Comparison of ENCODE assay signal across 26 cellular contexts in genomic region chr4:167989815-167990214, GRCh38.
DNase-seq lines count a peak whose midpoint lies in the region; ATAC-seq, FAIRE-seq and TF ChIP-seq lines count a peak whose summit lies in the region.
"Had no signal": no experiment of that assay in that cellular context is flagged by ENCODE, and none has a peak within 500 bp of the region (broad histone marks: within the 10 kb centered on the region; RNA-seq: fewer than 3 reads in every experiment).

No MANE protein-coding gene starts in this region.

- CTCF ChIA-PET in A549 (lab: Yijun Ruan, JAX) (interaction anchor here (0.6 to 3.7 kb wide), 4 partner anchors 149 to 990 kb away, joined by 3 to 21 read pairs (median 3); no protein-coding TSS in a partner anchor), HEK293T (lab: Yijun Ruan, JAX) (interaction anchor here (0.5 kb wide), 1 partner anchor 1871 kb away, joined by 3 read pairs; no protein-coding TSS in a partner anchor)

- POLR2A ChIA-PET in A549 (lab: Yijun Ruan, JAX) = no interaction called here
- POLR2A ChIA-PET in HEK293T (lab: Yijun Ruan, JAX) = no interaction called here

- TF ChIP-seq CTCF in A549 (IDR thresholded peaks at IDR 0.05) (peak; percentile 32; the same call in 1 of the 3 replicates), RWPE2 (IDR thresholded peaks at IDR 0.05; ENCODE audit: poor library complexity, severe bottlenecking) (peak; percentile 61)

- 6% methylated on average over 2 of the region's 2 CpGs for WGBS in A549 (ENCODE audit: missing lambda C conversion rate)

- H3K27ac ChIP-seq in A549 = no peak overlapping the region
- H3K27ac ChIP-seq in RWPE2 (ENCODE audit: poor library complexity, severe bottlenecking) = no peak overlapping the region
- H3K27ac ChIP-seq: KMS-11, skin epidermis, suprapubic skin, upper lobe of right lung had no signal

- H3K9me3 ChIP-seq in A549 = no peaks in the 10 kb centered on the region
- H3K9me3 ChIP-seq in RWPE2 (ENCODE audit: severe bottlenecking) = no peaks in the 10 kb centered on the region
- H3K9me3 ChIP-seq: mucosa of descending colon, suprapubic skin, upper lobe of right lung had no signal

- ATAC-seq in A549 = no peak
- no peak for ATAC-seq in RWPE2 (ENCODE audit: low read depth)
- ATAC-seq in GM21825 (IDR thresholded peaks at IDR 0.05; ENCODE audit: unreplicated experiment) = no peak
- ATAC-seq: activated naive CD8-positive, alpha-beta T cell treated with anti-CD3 and anti-CD28 coated beads, Interleukin-2, amount 50 U/mL, for 24 hours; activated T-cell treated with anti-CD3 and anti-CD28 coated beads, Interleukin-2, amount 50 U/mL, for 72 hours; CD8-positive, alpha-beta T cell; left colon; mucosa of descending colon; upper lobe of right lung had no signal

- TF ChIP-seq RAD21 in A549 (conservative IDR thresholded peaks at IDR 0.05 in 1 of 2, IDR thresholded peaks at IDR 0.05 in 1 of 2) = peak; percentile 39 to 52; a peak in 4 of 5 replicates

- no peak for TF ChIP-seq POLR2A in A549 (IDR thresholded peaks at IDR 0.05; ENCODE audit: low read length)

- H3K27me3 ChIP-seq in RWPE2 (ENCODE audit: insufficient read depth, poor library complexity, severe bottlenecking) = no peaks in the 10 kb centered on the region
- H3K27me3 ChIP-seq: suprapubic skin, upper lobe of right lung had no signal

- no peaks in the 10 kb centered on the region for H3K36me3 ChIP-seq in RWPE2 (ENCODE audit: low read depth)
- H3K36me3 ChIP-seq: suprapubic skin, upper lobe of right lung had no signal

- DNase-seq in A549 (ENCODE audit: low read depth in 1 of 2, low spot score in 1 of 2) = peak in 1 of 2 experiments; percentile 1
- peak; percentile 5 for DNase-seq in LHCN-M2 (ENCODE audit: low read depth)
- no peak for DNase-seq in RWPE2 (ENCODE audit: low spot score)
- peak; percentile 5 for DNase-seq in fibroblast of peridontal ligament (ENCODE audit: extremely low read depth)
- DNase-seq in effector CD8-positive, alpha-beta T cell (lab: John Stamatoyannopoulos, UW) = no peak
- DNase-seq in HEK293T (ENCODE audit: extremely low spot score) = no peak
- DNase-seq in mucosa of gallbladder (ENCODE audit: low spot score) = no peak
- DNase-seq: activated naive CD4-positive, alpha-beta T cell; activated naive CD8-positive, alpha-beta T cell treated with anti-CD3 and anti-CD28 coated beads, Interleukin-2, amount 50 U/mL, for 24 hours; activated T-cell treated with anti-CD3 and anti-CD28 coated beads, Interleukin-2, amount 50 U/mL, for 72 hours; CD8-positive, alpha-beta T cell; H7; hippocampal formation; left colon; mucosa of descending colon; NCI-H2107; NCI-H446; NCI-H748 treated with DMSO at 0.1 percent for 48 hours; retina; RPMI8226; stimulated activated naive CD4-positive, alpha-beta T cell treated with Interleukin-2 at 50 U/mL for 16 hours; upper lobe of right lung had no signal

- no peak for TF ChIP-seq EP300 in A549 (IDR thresholded peaks at IDR 0.05)

- H3K4me1 ChIP-seq in A549 = no peaks in the 10 kb centered on the region
- H3K4me1 ChIP-seq in RWPE2 (ENCODE audit: insufficient read depth, poor library complexity, severe bottlenecking) = no peaks in the 10 kb centered on the region
- H3K4me1 ChIP-seq: suprapubic skin, upper lobe of right lung had no signal

- no peak overlapping the region for H3K4me2 ChIP-seq in A549
- H3K4me2 ChIP-seq: KMS-11 had no signal

- H3K4me3 ChIP-seq in A549 (no peak overlapping the region), RWPE2 (ENCODE audit: severe bottlenecking) (no peak overlapping the region)
- H3K4me3 ChIP-seq: mucosa of descending colon, skin epidermis, suprapubic skin, upper lobe of right lung had no signal

- no peak for FAIRE-seq in A549 (lab: Jason Lieb, UNC)

TF ChIP-seq in A549, 52 proteins besides CTCF, POLR2A, EP300 and RAD21:
- TF ChIP-seq PHF8 (IDR thresholded peaks at IDR 0.05; ENCODE audit: borderline replicate concordance, low read depth) (no peak), HOXB13 (CRISPR knock-in tag; IDR thresholded peaks at IDR 0.05; ENCODE audit: low read depth) (no peak), SMC3 (IDR thresholded peaks at IDR 0.05) (peak; percentile 27; the same call in 2 of the 3 replicates), EHF (CRISPR knock-in tag; IDR thresholded peaks at IDR 0.05) (no peak), ESRRA (IDR thresholded peaks at IDR 0.05; ENCODE audit: borderline replicate concordance, low read length) (no peak), TFCP2L1 (CRISPR knock-in tag; IDR thresholded peaks at IDR 0.05) (no peak)
- TF ChIP-seq, protein P1, sequence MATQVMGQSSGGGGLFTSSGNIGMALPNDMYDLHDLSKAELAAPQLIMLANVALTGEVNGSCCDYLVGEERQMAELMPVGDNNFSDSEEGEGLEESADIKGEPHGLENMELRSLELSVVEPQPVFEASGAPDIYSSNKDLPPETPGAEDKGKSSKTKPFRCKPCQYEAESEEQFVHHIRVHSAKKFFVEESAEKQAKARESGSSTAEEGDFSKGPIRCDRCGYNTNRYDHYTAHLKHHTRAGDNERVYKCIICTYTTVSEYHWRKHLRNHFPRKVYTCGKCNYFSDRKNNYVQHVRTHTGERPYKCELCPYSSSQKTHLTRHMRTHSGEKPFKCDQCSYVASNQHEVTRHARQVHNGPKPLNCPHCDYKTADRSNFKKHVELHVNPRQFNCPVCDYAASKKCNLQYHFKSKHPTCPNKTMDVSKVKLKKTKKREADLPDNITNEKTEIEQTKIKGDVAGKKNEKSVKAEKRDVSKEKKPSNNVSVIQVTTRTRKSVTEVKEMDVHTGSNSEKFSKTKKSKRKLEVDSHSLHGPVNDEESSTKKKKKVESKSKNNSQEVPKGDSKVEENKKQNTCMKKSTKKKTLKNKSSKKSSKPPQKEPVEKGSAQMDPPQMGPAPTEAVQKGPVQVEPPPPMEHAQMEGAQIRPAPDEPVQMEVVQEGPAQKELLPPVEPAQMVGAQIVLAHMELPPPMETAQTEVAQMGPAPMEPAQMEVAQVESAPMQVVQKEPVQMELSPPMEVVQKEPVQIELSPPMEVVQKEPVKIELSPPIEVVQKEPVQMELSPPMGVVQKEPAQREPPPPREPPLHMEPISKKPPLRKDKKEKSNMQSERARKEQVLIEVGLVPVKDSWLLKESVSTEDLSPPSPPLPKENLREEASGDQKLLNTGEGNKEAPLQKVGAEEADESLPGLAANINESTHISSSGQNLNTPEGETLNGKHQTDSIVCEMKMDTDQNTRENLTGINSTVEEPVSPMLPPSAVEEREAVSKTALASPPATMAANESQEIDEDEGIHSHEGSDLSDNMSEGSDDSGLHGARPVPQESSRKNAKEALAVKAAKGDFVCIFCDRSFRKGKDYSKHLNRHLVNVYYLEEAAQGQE (IDR thresholded peaks at IDR 0.05) = no peak
TF ChIP-seq in A549: peak in this region for 1.

TF ChIP-seq in HEK293T, 16 proteins besides CTCF, POLR2A, EP300 and RAD21:
- no peak for TF ChIP-seq ARNT (IDR thresholded peaks at IDR 0.05)
- no peak for TF ChIP-seq BHLHE40 (IDR thresholded peaks at IDR 0.05; ENCODE audit: borderline replicate concordance)
- TF ChIP-seq TARDBP (IDR thresholded peaks at IDR 0.05) = no peak
- no peak for TF ChIP-seq SUZ12 (IDR thresholded peaks at IDR 0.05)
- no peak for TF ChIP-seq SP1 (IDR thresholded peaks at IDR 0.05)
- TF ChIP-seq FOXM1 (IDR thresholded peaks at IDR 0.05; ENCODE audit: borderline replicate concordance) = no peak
- TF ChIP-seq NFRKB (IDR thresholded peaks at IDR 0.05) = no peak
- TF ChIP-seq HDGF (IDR thresholded peaks at IDR 0.05; ENCODE audit: borderline replicate concordance) = no peak

Comparison
In these comparisons a context has a peak if more than half of its experiments do, and no peak if none do; other contexts are left out.
1. DNase-seq: peak in LHCN-M2 (single experiment) and fibroblast of peridontal ligament (single experiment); none in RWPE2 (single experiment), effector CD8-positive, alpha-beta T cell (single experiment), HEK293T (single experiment) and mucosa of gallbladder (single experiment).